Comparison of ENCODE assay signal across 25 cellular contexts in the genomic region with DNA sequence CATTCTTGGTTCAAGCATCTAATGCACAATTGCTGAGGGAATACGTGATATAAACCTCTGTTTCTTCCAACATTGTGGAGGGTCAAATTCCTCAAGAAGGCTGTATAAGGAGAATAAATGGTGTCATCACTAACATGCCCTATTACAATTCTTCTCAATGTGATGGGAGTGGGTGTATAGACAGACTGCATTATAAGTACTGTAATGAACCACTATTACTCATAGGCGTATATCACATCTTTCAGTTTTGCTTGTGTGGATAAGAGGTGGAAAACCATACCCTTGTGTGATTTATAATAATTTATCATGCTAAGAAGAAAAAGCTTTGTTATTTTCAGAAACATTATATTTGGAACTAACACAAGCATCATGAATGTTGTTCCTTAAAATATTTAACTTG.
"Had no signal": no experiment of that assay in that cellular context is flagged by ENCODE, and none has a peak within 500 bp of the region (broad histone marks: within the 10 kb centered on the region; RNA-seq: fewer than 3 reads in every experiment).

No MANE protein-coding gene starts in this region.

- H3K4me3 Mint-ChIP-seq: effector memory CD8-positive, alpha-beta T cell; immature natural killer cell; natural killer cell; stimulated activated memory B cell treated with anti-CD40 and anti-IgM and Interleukin-4, amounts not matched to agents 10 μg/mL and 1 μg/mL and 100 μg/mL, for 72 hours; stimulated activated naive CD8-positive, alpha-beta T cell treated with anti-CD3 and anti-CD28 coated beads, Interleukin-15, Interleukin-2, amounts not matched to agents 100 ng/mL and 50 ng/mL, for 24 hours had no signal

- DNase-seq: cortex of kidney; effector memory CD8-positive, alpha-beta T cell; erythroblast; esophagus squamous epithelium; foreskin melanocyte; hypothalamus; immature natural killer cell; islet precursor cell; kidney glomerular epithelial cell; left ventricle myocardium superior; lower lobe of right lung; natural killer cell; occipital lobe; ovary; posterior cingulate gyrus; psoas muscle; right cardiac atrium; sigmoid colon; stimulated activated CD4-positive, alpha-beta T cell treated with anti-CD3 and anti-CD28 coated beads, Interleukin-2, amount 100 ng/mL, for 24 hours; stimulated activated CD4-positive, alpha-beta T cell treated with anti-CD3 and anti-CD28 coated beads, Interleukin-4, amount 100 ng/mL, for 24 hours; transverse colon; upper lobe of right lung; uterus had no signal

- H3K36me3 Mint-ChIP-seq: immature natural killer cell; natural killer cell; stimulated activated memory B cell treated with anti-CD40 and anti-IgM and Interleukin-4, amounts not matched to agents 10 μg/mL and 1 μg/mL and 100 μg/mL, for 72 hours had no signal

- H3K27me3 Mint-ChIP-seq: effector memory CD8-positive, alpha-beta T cell; stimulated activated memory B cell treated with anti-CD40 and anti-IgM and Interleukin-4, amounts not matched to agents 10 μg/mL and 1 μg/mL and 100 μg/mL, for 72 hours; stimulated activated naive CD8-positive, alpha-beta T cell treated with anti-CD3 and anti-CD28 coated beads, Interleukin-15, Interleukin-2, amounts not matched to agents 100 ng/mL and 50 ng/mL, for 24 hours had no signal

- H3K9me3 Mint-ChIP-seq: effector memory CD8-positive, alpha-beta T cell; natural killer cell; stimulated activated memory B cell treated with anti-CD40 and anti-IgM and Interleukin-4, amounts not matched to agents 10 μg/mL and 1 μg/mL and 100 μg/mL, for 72 hours; stimulated activated naive CD8-positive, alpha-beta T cell treated with anti-CD3 and anti-CD28 coated beads, Interleukin-15, Interleukin-2, amounts not matched to agents 100 ng/mL and 50 ng/mL, for 24 hours had no signal

- ATAC-seq: effector memory CD8-positive, alpha-beta T cell; left ventricle myocardium superior; lower lobe of right lung; natural killer cell; psoas muscle; right cardiac atrium; stimulated activated memory B cell treated with anti-CD40 and anti-IgM and Interleukin-4, amounts not matched to agents 10 μg/mL and 1 μg/mL and 100 μg/mL, for 72 hours; upper lobe of right lung had no signal

- H3K4me1 Mint-ChIP-seq: immature natural killer cell; natural killer cell; stimulated activated memory B cell treated with anti-CD40 and anti-IgM and Interleukin-4, amounts not matched to agents 10 μg/mL and 1 μg/mL and 100 μg/mL, for 72 hours had no signal

- H3K27ac Mint-ChIP-seq: effector memory CD8-positive, alpha-beta T cell; immature natural killer cell; natural killer cell; stimulated activated memory B cell treated with anti-CD40 and anti-IgM and Interleukin-4, amounts not matched to agents 10 μg/mL and 1 μg/mL and 100 μg/mL, for 72 hours; stimulated activated naive CD8-positive, alpha-beta T cell treated with anti-CD3 and anti-CD28 coated beads, Interleukin-15, Interleukin-2, amounts not matched to agents 100 ng/mL and 50 ng/mL, for 24 hours had no signal
